ENCODE assay signal across 27 cellular contexts in the genomic region with DNA sequence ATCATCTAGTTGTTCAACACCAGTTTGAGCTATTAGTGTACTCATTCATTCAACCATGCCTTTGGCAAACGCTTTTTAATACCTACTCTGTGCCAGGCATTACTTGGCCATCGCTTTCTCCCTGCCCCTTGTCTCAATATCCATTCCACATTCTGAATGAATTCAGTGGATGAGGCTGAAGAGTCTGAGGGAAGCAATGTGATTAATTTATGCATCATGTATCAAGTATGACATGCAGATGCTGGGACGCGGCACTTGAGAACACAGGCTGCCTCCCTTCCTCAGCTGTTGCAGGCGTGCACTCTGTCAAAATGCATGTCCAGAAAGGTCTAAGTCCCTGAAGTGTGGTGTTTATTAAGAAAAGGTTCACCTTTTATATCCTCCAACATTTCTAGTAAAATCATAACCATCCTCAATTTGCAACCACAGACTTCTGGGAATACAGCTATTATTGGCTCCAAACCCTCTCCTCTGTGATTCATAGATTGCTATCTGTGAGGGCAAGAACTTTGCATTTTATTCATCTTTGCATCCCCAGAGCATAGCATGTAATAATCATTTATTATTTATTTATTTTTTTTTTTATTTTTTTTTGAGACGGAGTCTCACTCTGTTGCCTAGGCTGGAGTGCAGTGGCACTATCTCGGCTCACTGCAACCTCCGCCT. TPM values are rescaled to one million over a fixed set of nuclear protein-coding genes. Genes with fewer than 3 reads are reported as not detected.
DNase-seq lines count a peak whose midpoint lies in the region; ATAC-seq and TF ChIP-seq lines count a peak whose summit lies in the region.
"Had no signal": no experiment of that assay in that cellular context is flagged by ENCODE, and none has a peak within 500 bp of the region (broad histone marks: within the 10 kb centered on the region; RNA-seq: fewer than 3 reads in every experiment).

No MANE protein-coding gene starts in this region.

- no peaks in the 10 kb centered on the region for H3K36me3 Mint-ChIP-seq in endodermal cell (ENCODE audit: low read depth)
- H3K36me3 Mint-ChIP-seq: CD8-positive, alpha-beta memory T cell; memory B cell had no signal

- no peaks in the 10 kb centered on the region for H3K79me2 ChIP-seq in ACC112 (ENCODE audit: control insufficient read depth, insufficient read depth, low read length, unreplicated experiment)

- no peaks in the 10 kb centered on the region for H3K27me3 Mint-ChIP-seq in endodermal cell (ENCODE audit: insufficient read depth)

- H3K27ac Mint-ChIP-seq in endodermal cell, result no peak overlapping the region
- H3K27ac Mint-ChIP-seq: activated T-helper 17 cell treated with anti-CD3 and anti-CD28 coated beads, Interleukin-2, amount 50 U/mL, for 72 hours; CD8-positive, alpha-beta memory T cell; memory B cell; T-helper 2 cell treated with Interferon-gamma antibody and Interleukin-4, amounts not matched to agents 5 μg/mL and 100 μg/mL, for 36 hours had no signal

- H3K36me3 ChIP-seq in ACC112 (ENCODE audit: insufficient read depth, low read length), result no peaks in the 10 kb centered on the region
- H3K36me3 ChIP-seq in endodermal cell (ENCODE audit: control insufficient read depth, insufficient read depth, low read length), result no peaks in the 10 kb centered on the region
- H3K36me3 ChIP-seq: BE2C, ovary, upper lobe of right lung had no signal

- peak overlapping the region; percentile 43; the same call in 1 of the 2 replicates for H3K4me3 ChIP-seq in ACC112 (ENCODE audit: low read depth, low read length)
- no peak overlapping the region for H3K4me3 ChIP-seq in endodermal cell (ENCODE audit: low read length)
- H3K4me3 ChIP-seq: ovary, upper lobe of right lung had no signal

- no peaks in the 10 kb centered on the region for H3K9me3 Mint-ChIP-seq in endodermal cell
- H3K9me3 Mint-ChIP-seq: activated T-helper 17 cell treated with anti-CD3 and anti-CD28 coated beads, Interleukin-2, amount 50 U/mL, for 72 hours; CD8-positive, alpha-beta memory T cell; memory B cell; T-helper 2 cell treated with Interferon-gamma antibody and Interleukin-4, amounts not matched to agents 5 μg/mL and 100 μg/mL, for 36 hours had no signal

- peaks cover 8% of the 10 kb centered on the region for H3K4me1 Mint-ChIP-seq in endodermal cell
- H3K4me1 Mint-ChIP-seq: activated T-helper 17 cell treated with anti-CD3 and anti-CD28 coated beads, Interleukin-2, amount 50 U/mL, for 72 hours; CD8-positive, alpha-beta memory T cell; memory B cell had no signal

- no peaks in the 10 kb centered on the region; the same call in 1 of the 2 replicates for H3K27me3 ChIP-seq in ACC112 (ENCODE audit: insufficient read depth, low read length)
- no peaks in the 10 kb centered on the region for H3K27me3 ChIP-seq in endodermal cell (ENCODE audit: control insufficient read depth, insufficient read depth, low read length, poor library complexity, severe bottlenecking)
- H3K27me3 ChIP-seq: ovary had no signal

- peak; percentile 72 for DNase-seq in ELR (ENCODE audit: low read depth)
- peak; percentile 4 for DNase-seq in fibroblast of the conjunctiva (ENCODE audit: low read depth)
- no peak for DNase-seq in endodermal cell
- DNase-seq in GOT3 (lab: John Stamatoyannopoulos, UW), result no peak
- DNase-seq: activated CD4-positive, alpha-beta T cell treated with anti-CD3 and anti-CD28 coated beads for 4 hours; activated naive CD4-positive, alpha-beta T cell treated with anti-CD3 and anti-CD28 coated beads, Interleukin-2, amount 50 U/mL, for 16 hours; amygdala; BE2C; CD8-positive, alpha-beta memory T cell; IMR-90; NCI-H1105; NCI-H187; NCI-H2171 treated with DMSO at 0.1 percent for 48 hours; NCI-H526 treated with DMSO at 0.1 percent for 48 hours; ovary; Right ventricle myocardium superior; stimulated activated CD4-positive, alpha-beta T cell treated with anti-CD3 and anti-CD28 coated beads, Interleukin-1b, Interleukin-23, amount 100 ng/mL, for 48 hours; stimulated activated naive CD4-positive, alpha-beta T cell treated with Interleukin-2 at 50 U/mL for 16 hours; upper lobe of right lung had no signal

- 92 to 98% methylated on average over 6 to 8 of the region's 8 CpGs for WGBS in endodermal cell (ENCODE audit: insufficient coverage in 1 of 2, insufficient read length in 1 of 2), 2 experiments

- peaks cover 9% of the 10 kb centered on the region for H3K4me1 ChIP-seq in ACC112 (ENCODE audit: control insufficient read depth, insufficient read depth, low read length, unreplicated experiment)
- no peaks in the 10 kb centered on the region for H3K4me1 ChIP-seq in endodermal cell (ENCODE audit: control insufficient read depth, insufficient read depth, low read length)
- H3K4me1 ChIP-seq: BE2C, upper lobe of right lung had no signal

- no peaks in the 10 kb centered on the region for H3K9me3 ChIP-seq in endodermal cell (ENCODE audit: control insufficient read depth, low read length)
- H3K9me3 ChIP-seq: BE2C, ovary, upper lobe of right lung had no signal

- TF ChIP-seq CTCF in endodermal cell (conservative IDR thresholded peaks at IDR 0.05), result no peak

- H3K9ac ChIP-seq in endodermal cell (ENCODE audit: extremely low read depth, low read length, poor library complexity, severe bottlenecking), result no peak overlapping the region

- peak overlapping the region; percentile 43 for H2AFZ ChIP-seq in ACC112 (ENCODE audit: low read length, unreplicated experiment)

- H3K4me3 Mint-ChIP-seq in endodermal cell, result no peak overlapping the region
- H3K4me3 Mint-ChIP-seq: activated T-helper 17 cell treated with anti-CD3 and anti-CD28 coated beads, Interleukin-2, amount 50 U/mL, for 72 hours; CD8-positive, alpha-beta memory T cell; memory B cell; T-helper 2 cell treated with Interferon-gamma antibody and Interleukin-4, amounts not matched to agents 5 μg/mL and 100 μg/mL, for 36 hours had no signal

- H3K27ac ChIP-seq in ACC112 (ENCODE audit: low read depth, low read length) (peak overlapping the region; percentile 24; the same call in 1 of the 2 replicates), endodermal cell (ENCODE audit: low read depth, low read length) (no peak overlapping the region)
- H3K27ac ChIP-seq: ovary, upper lobe of right lung had no signal

- ATAC-seq in SK-N-SH treated with all-trans-retinoic acid at 6 μM for 48 hours, result peak; percentile 88
- no peak for ATAC-seq in HG03342 (IDR thresholded peaks at IDR 0.05; ENCODE audit: unreplicated experiment)
- ATAC-seq in GM19324 (IDR thresholded peaks at IDR 0.05; ENCODE audit: low FRiP score, unreplicated experiment), result no peak
- ATAC-seq: activated T-helper 17 cell treated with anti-CD3 and anti-CD28 coated beads, Interleukin-2, amount 50 U/mL, for 72 hours; Panc1; upper lobe of right lung had no signal

TF ChIP-seq in SK-N-SH treated with all-trans-retinoic acid at 6 μM for 48 hours, 23 proteins besides CTCF, POLR2A, EP300 and RAD21:
- no peak for TF ChIP-seq PPARA (CRISPR knock-in tag; IDR thresholded peaks at IDR 0.05; ENCODE audit: borderline replicate concordance)
- TF ChIP-seq TCF4 (CRISPR knock-in tag; IDR thresholded peaks at IDR 0.05; ENCODE audit: borderline replicate concordance), result no peak
- no peak for TF ChIP-seq ZNF8 (CRISPR knock-in tag; IDR thresholded peaks at IDR 0.05)
- TF ChIP-seq ZNF70 (CRISPR knock-in tag; IDR thresholded peaks at IDR 0.05), result peak; percentile 60; the same call in 1 of the 2 replicates
- TF ChIP-seq TOX (CRISPR knock-in tag; IDR thresholded peaks at IDR 0.05; ENCODE audit: borderline replicate concordance), result no peak
TF ChIP-seq in SK-N-SH treated with all-trans-retinoic acid at 6 μM for 48 hours: peak in this region for 1.

RNA-seq across cellular contexts. Expression of gene RAB3GAP2, which starts 22.6 kb away (rescaled TPM):
- 10 to 100 TPM; 39.3 to 50.4 TPM for total RNA-seq in endodermal cell
- polyA plus RNA-seq in endodermal cell (2013, experiment 1 of 2), result 21.7 TPM
- 21.9 TPM for polyA plus RNA-seq in endodermal cell (2013, experiment 2 of 2)

Comparison
In these comparisons a context has a peak if more than half of its experiments do, and no peak if none do; other contexts are left out.
1. DNase-seq: peak in ELR (single experiment) and fibroblast of the conjunctiva (single experiment); none in endodermal cell (single experiment) and GOT3 (single experiment).